ENCODE assay signal across 17 cellular contexts in the genomic region with DNA sequence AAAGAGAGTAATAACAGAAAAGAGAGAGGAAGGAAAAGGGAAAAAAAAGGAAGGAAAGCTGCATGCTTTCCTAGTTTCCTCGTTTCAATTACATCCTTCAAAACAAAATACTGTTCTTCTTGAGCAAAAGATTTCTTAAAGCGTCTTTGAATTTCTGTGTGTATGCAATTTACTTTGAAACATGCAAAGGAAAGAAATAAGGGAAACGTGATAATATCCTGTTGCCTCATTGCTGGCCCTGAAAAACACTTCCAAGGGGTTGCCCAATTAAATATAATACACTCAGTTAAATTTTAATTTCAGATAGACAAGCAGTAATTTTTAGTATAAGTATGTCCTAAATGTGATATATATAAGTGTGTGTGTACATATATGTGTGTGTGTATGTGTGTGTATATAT. TPM values are rescaled to one million over a fixed set of nuclear protein-coding genes. Genes with fewer than 3 reads are reported as not detected.
DNase-seq lines count a peak whose midpoint lies in the region; ATAC-seq and TF ChIP-seq lines count a peak whose summit lies in the region.
"Had no signal": no experiment of that assay in that cellular context is flagged by ENCODE, and none has a peak within 500 bp of the region (broad histone marks: within the 10 kb centered on the region; RNA-seq: fewer than 3 reads in every experiment).

No MANE protein-coding gene starts in this region.

- no peaks in the 10 kb centered on the region for H3K79me2 ChIP-seq in neural progenitor cell (ENCODE audit: low read depth)

- peak in 1 of 2 donors; percentile 60 for DNase-seq in cardiac muscle cell (ENCODE audit: low read depth in 1 of 2, low spot score in 1 of 2)
- DNase-seq in heart right ventricle: no peak
- no peak for DNase-seq in epithelial cell of prostate (ENCODE audit: low read depth, low spot score)
- DNase-seq in neural progenitor cell (ENCODE audit: low spot score): no peak
- no peak for DNase-seq in MV-4-11 (lab: John Stamatoyannopoulos, UW)
- no peak for DNase-seq in activated T-cell treated with anti-CD3 and anti-CD28 coated beads for 4 hours
- DNase-seq in Kasumi-1 (lab: John Stamatoyannopoulos, UW): no peak
- no peak for DNase-seq in left ventricle myocardium inferior
- DNase-seq: activated CD4-positive, alpha-beta T cell treated with anti-CD3 and anti-CD28 coated beads for 48 hours; activated naive CD4-positive, alpha-beta T cell treated with anti-CD3 and anti-CD28 coated beads, Interleukin-2, amount 50 U/mL, for 16 hours; CD4-positive, alpha-beta T cell; H9; hippocampal formation; NCI-H1092 treated with DMSO at 0.1 percent for 48 hours; occipital lobe had no signal

- ATAC-seq in heart right ventricle: no peak

- WGBS in heart right ventricle, 2 donors: 60 to 61% methylated on average over 3 of the region's 3 CpGs

- peaks cover 63% of the 10 kb centered on the region for H3K4me1 Mint-ChIP-seq in neural progenitor cell

- no peaks in the 10 kb centered on the region for H3K36me3 Mint-ChIP-seq in neural progenitor cell
- H3K36me3 Mint-ChIP-seq: brain had no signal

- TF ChIP-seq CTCF in cardiac muscle cell (IDR thresholded peaks at IDR 0.05; ENCODE audit: low read depth, low read length) (no peak), heart right ventricle (IDR thresholded peaks at IDR 0.05) (no peak), neural progenitor cell (IDR thresholded peaks at IDR 0.05) (no peak), left ventricle myocardium inferior (IDR thresholded peaks at IDR 0.05; ENCODE audit: borderline replicate concordance) (no peak)

- H3K27ac ChIP-seq in cardiac muscle cell (peak overlapping the region; percentile 3), heart right ventricle (peak overlapping the region in 2 of 10 donors; percentile 33 to 61), epithelial cell of prostate (peak overlapping the region; percentile 87), neural progenitor cell (peak overlapping the region; percentile 19), left ventricle myocardium inferior (replicated peaks) (no peak overlapping the region)
- H3K27ac ChIP-seq: KMS-11 had no signal

- no peaks in the 10 kb centered on the region for H3K36me3 ChIP-seq in cardiac muscle cell
- no peaks in the 10 kb centered on the region for H3K36me3 ChIP-seq in heart right ventricle
- H3K36me3 ChIP-seq in neural progenitor cell: no peaks in the 10 kb centered on the region
- no peaks in the 10 kb centered on the region for H3K36me3 ChIP-seq in left ventricle myocardium inferior

- no peak overlapping the region for H3K4me3 Mint-ChIP-seq in neural progenitor cell
- H3K4me3 Mint-ChIP-seq: CD4-positive, alpha-beta T cell; H9 had no signal

- no peaks in the 10 kb centered on the region for H3K9me3 ChIP-seq in cardiac muscle cell (ENCODE audit: low read depth)
- H3K9me3 ChIP-seq in heart right ventricle: no peaks in the 10 kb centered on the region
- H3K9me3 ChIP-seq in neural progenitor cell (ENCODE audit: low read depth): no peaks in the 10 kb centered on the region
- H3K9me3 ChIP-seq in left ventricle myocardium inferior (replicated peaks): no peaks in the 10 kb centered on the region

- no peak overlapping the region for H2AFZ ChIP-seq in neural progenitor cell (replicated peaks)

- no peak overlapping the region for H3K4me3 ChIP-seq in cardiac muscle cell
- no peak overlapping the region for H3K4me3 ChIP-seq in heart right ventricle
- no peak overlapping the region for H3K4me3 ChIP-seq in neural progenitor cell
- H3K4me3 ChIP-seq in left ventricle myocardium inferior: no peak overlapping the region

- peak overlapping the region; percentile 93 for H3K27ac Mint-ChIP-seq in neural progenitor cell
- H3K27ac Mint-ChIP-seq: CD4-positive, alpha-beta T cell had no signal

- intact Hi-C loops in heart right ventricle (cut with DNase I) (loop anchor here in 5 of 10 donors (5.0 to 10.0 kb wide), 4 partner anchors 90 to 148 kb away; a partner anchor contains a TSS), left ventricle myocardium inferior (cut with micrococcal nuclease) (no loop called here)

- no peaks in the 10 kb centered on the region for H3K27me3 ChIP-seq in cardiac muscle cell
- peaks cover 0 to 3% (median 0%) of the 10 kb centered on the region in 7 donors for H3K27me3 ChIP-seq in heart right ventricle
- no peaks in the 10 kb centered on the region for H3K27me3 ChIP-seq in neural progenitor cell
- H3K27me3 ChIP-seq in left ventricle myocardium inferior (ENCODE audit: low read depth): no peaks in the 10 kb centered on the region

- H3K4me1 ChIP-seq in cardiac muscle cell (ENCODE audit: low read depth) (peaks cover 16% of the 10 kb centered on the region), heart right ventricle (peaks cover 0 to 26% (median 10%) of the 10 kb centered on the region in 9 donors), neural progenitor cell (peaks cover 65% of the 10 kb centered on the region), left ventricle myocardium inferior (peaks cover 18% of the 10 kb centered on the region)

- H3F3A ChIP-seq in neural progenitor cell (ENCODE audit: low read depth): peaks cover 36% of the 10 kb centered on the region

- peaks cover 2% of the 10 kb centered on the region for H3K27me3 Mint-ChIP-seq in neural progenitor cell (ENCODE audit: insufficient read depth, low read depth)

- peaks cover 5% of the 10 kb centered on the region for H4K20me1 ChIP-seq in neural progenitor cell (ENCODE audit: low read depth)

- peaks cover 10% of the 10 kb centered on the region for H3K9me3 Mint-ChIP-seq in neural progenitor cell
- H3K9me3 Mint-ChIP-seq: CD4-positive, alpha-beta T cell; H9 had no signal

- peak overlapping the region; percentile 17 for H3K4me2 ChIP-seq in neural progenitor cell
- H3K4me2 ChIP-seq: KMS-11 had no signal

- no peak overlapping the region for H3K9ac ChIP-seq in neural progenitor cell
- H3K9ac ChIP-seq: KMS-11 had no signal

RNA-seq across cellular contexts. Expression of a gene that starts 51.2 kb away (rescaled TPM):
- total RNA-seq in cardiac muscle cell (50.1 and 72.8 TPM in 2 replicates), heart right ventricle (10 to 100 TPM; 39.4 to 97.8 (median 59.8) TPM), neural progenitor cell (ENCODE audit: low replicate concordance) (2.7 and 9.5 TPM in 2 replicates), left ventricle myocardium inferior (64.0 TPM)
- polyA plus RNA-seq in cardiac muscle cell (49.2 and 96.3 TPM in 2 replicates), heart right ventricle (10 to 100 TPM; 21.2 to 42.5 TPM)
- total RNA-seq: CD4-positive, alpha-beta T cell had no signal
